ENCODE assay signal across 1 cellular context in genomic region chr15:74383695-74384565, GRCh38.
TF ChIP-seq lines count a peak whose summit lies in the region.

No MANE protein-coding gene starts in this region.

TF ChIP-seq in K562, 482 proteins besides CTCF, POLR2A, EP300 and RAD21 (continued from another document):
- no peak for TF ChIP-seq ARID4B (CRISPR knock-in tag; IDR thresholded peaks at IDR 0.05)
- no peak for TF ChIP-seq ZNF431 (CRISPR knock-in tag; IDR thresholded peaks at IDR 0.05)
- no peak for TF ChIP-seq MEF2A (IDR thresholded peaks at IDR 0.05; ENCODE audit: control insufficient read depth, low read depth, low read length)
- TF ChIP-seq CREB5 (CRISPR knock-in tag; IDR thresholded peaks at IDR 0.05), result no peak
- TF ChIP-seq KHSRP (IDR thresholded peaks at IDR 0.05), result no peak
- TF ChIP-seq ZHX1 (conservative IDR thresholded peaks at IDR 0.05; ENCODE audit: low read length), result no peak
- no peak for TF ChIP-seq CBX8 (IDR thresholded peaks at IDR 0.05; ENCODE audit: borderline replicate concordance, extremely low read depth, low read depth, low read length, poor library complexity, severe bottlenecking)
- no peak for TF ChIP-seq FUS (optimal IDR thresholded peaks at IDR 0.05; ENCODE audit: low read depth, low read length)
- TF ChIP-seq SOX6 (IDR thresholded peaks at IDR 0.05), result no peak
- no peak for TF ChIP-seq ZNF347 (CRISPR knock-in tag; IDR thresholded peaks at IDR 0.05; ENCODE audit: low read depth)
- TF ChIP-seq MAZ (CRISPR knock-in tag; conservative IDR thresholded peaks at IDR 0.05 in 1 of 2, IDR thresholded peaks at IDR 0.05 in 1 of 2), result 0 out of 4 replicates have a peak, but pooled peaks of 1 of the 2 experiments have one; percentile 32
- TF ChIP-seq ZNF280A (IDR thresholded peaks at IDR 0.05; ENCODE audit: low read depth, partially characterized antibody), result no peak
- TF ChIP-seq HEY1 (CRISPR knock-in tag; IDR thresholded peaks at IDR 0.05; ENCODE audit: borderline replicate concordance), result no peak
- 0 out of 2 replicates have a peak, but pooled peaks have one; percentile 6 for TF ChIP-seq PKNOX1 (IDR thresholded peaks at IDR 0.05)
- peak; percentile 31 for TF ChIP-seq CBFA2T3 (IDR thresholded peaks at IDR 0.05)
- no peak for TF ChIP-seq PHF8 (IDR thresholded peaks at IDR 0.05; ENCODE audit: borderline replicate concordance, low read length)
- no peak for TF ChIP-seq HDAC6 (IDR thresholded peaks at IDR 0.05; ENCODE audit: low read depth, low read length)
- no peak for TF ChIP-seq HINFP (tag; conservative IDR thresholded peaks at IDR 0.05; ENCODE audit: low read depth)
- TF ChIP-seq ATF3 (IDR thresholded peaks at IDR 0.05), result peak; percentile 29
- no peak for TF ChIP-seq ATF3 (CRISPR knock-in tag; conservative IDR thresholded peaks at IDR 0.05)
- TF ChIP-seq PRDM10 (IDR thresholded peaks at IDR 0.05; ENCODE audit: partially characterized antibody), result peak; percentile 67
- 0 out of 2 replicates have a peak, but pooled peaks have one; percentile 12 for TF ChIP-seq SMC3 (conservative IDR thresholded peaks at IDR 0.05; ENCODE audit: insufficient read depth, low read depth, low read length)
- TF ChIP-seq ZNF311 (CRISPR knock-in tag; IDR thresholded peaks at IDR 0.05), result no peak
- peak; percentile 32; the same call in 1 of the 2 replicates for TF ChIP-seq ZEB2 (IDR thresholded peaks at IDR 0.05)
- no peak for TF ChIP-seq POLR2AphosphoS2 (IDR thresholded peaks at IDR 0.05; ENCODE audit: low read length)
- no peak for TF ChIP-seq KAT7 (CRISPR knock-in tag; IDR thresholded peaks at IDR 0.05; ENCODE audit: borderline replicate concordance)
- TF ChIP-seq SUPT5H (IDR thresholded peaks at IDR 0.05), result no peak
- peak; percentile 14; the same call in 1 of the 2 replicates for TF ChIP-seq CC2D1A (IDR thresholded peaks at IDR 0.05)
- no peak for TF ChIP-seq PREB (CRISPR knock-in tag; IDR thresholded peaks at IDR 0.05)
- no peak for TF ChIP-seq IRF1 (CRISPR knock-in tag; IDR thresholded peaks at IDR 0.05; ENCODE audit: borderline replicate concordance)
- TF ChIP-seq ZC3H11A (IDR thresholded peaks at IDR 0.05; ENCODE audit: low read depth, low read length), result no peak
- no peak for TF ChIP-seq TARDBP (IDR thresholded peaks at IDR 0.05)
- no peak for TF ChIP-seq FOXA1 (IDR thresholded peaks at IDR 0.05; ENCODE audit: borderline replicate concordance)
TF ChIP-seq in K562: peak in this region for 17.
